Comparison of ENCODE assay signal across 17 cellular contexts in genomic region chr7:1945558-1945957, GRCh38.
"Had no signal": no experiment of that assay in that cellular context is flagged by ENCODE, and none has a peak within 500 bp of the region (broad histone marks: within the 10 kb centered on the region; RNA-seq: fewer than 3 reads in every experiment).

No MANE protein-coding gene starts in this region.

- H3K4me3 ChIP-seq: adrenal gland, esophagus muscularis mucosa, ovary had no signal

- H3K9me3 Mint-ChIP-seq: activated CD4-positive, alpha-beta T cell treated with anti-CD3 and anti-CD28 coated beads, Interleukin-2, amount 10 ng/mL, durations not matched to agents 24 days and 14 days; activated CD8-positive, alpha-beta T cell treated with anti-CD3 and anti-CD28 coated beads for 36 hours; activated T-helper 17 cell treated with anti-CD3 and anti-CD28 coated beads, Interleukin-2, amount 50 U/mL, for 72 hours; memory B cell; stimulated activated naive CD8-positive, alpha-beta T cell treated with anti-CD3 and anti-CD28 coated beads, Interleukin-15, Interleukin-2, amounts not matched to agents 100 ng/mL and 50 ng/mL, for 24 hours had no signal

- H3K27ac Mint-ChIP-seq: activated CD4-positive, alpha-beta T cell treated with anti-CD3 and anti-CD28 coated beads, Interleukin-2, amount 10 ng/mL, durations not matched to agents 24 days and 14 days; activated CD8-positive, alpha-beta T cell treated with anti-CD3 and anti-CD28 coated beads for 36 hours; activated T-helper 17 cell treated with anti-CD3 and anti-CD28 coated beads, Interleukin-2, amount 50 U/mL, for 72 hours; memory B cell; stimulated activated naive CD8-positive, alpha-beta T cell treated with anti-CD3 and anti-CD28 coated beads, Interleukin-15, Interleukin-2, amounts not matched to agents 100 ng/mL and 50 ng/mL, for 24 hours had no signal

- H3K27me3 Mint-ChIP-seq: activated CD4-positive, alpha-beta T cell treated with anti-CD3 and anti-CD28 coated beads, Interleukin-2, amount 10 ng/mL, durations not matched to agents 24 days and 14 days; activated CD8-positive, alpha-beta T cell treated with anti-CD3 and anti-CD28 coated beads for 36 hours; activated T-helper 17 cell treated with anti-CD3 and anti-CD28 coated beads, Interleukin-2, amount 50 U/mL, for 72 hours; memory B cell; stimulated activated naive CD8-positive, alpha-beta T cell treated with anti-CD3 and anti-CD28 coated beads, Interleukin-15, Interleukin-2, amounts not matched to agents 100 ng/mL and 50 ng/mL, for 24 hours had no signal

- ATAC-seq: activated CD8-positive, alpha-beta T cell treated with anti-CD3 and anti-CD28 coated beads for 36 hours; activated T-helper 17 cell treated with anti-CD3 and anti-CD28 coated beads, Interleukin-2, amount 50 U/mL, for 72 hours had no signal

- H3K4me3 Mint-ChIP-seq: activated CD4-positive, alpha-beta T cell treated with anti-CD3 and anti-CD28 coated beads, Interleukin-2, amount 10 ng/mL, durations not matched to agents 24 days and 14 days; activated CD8-positive, alpha-beta T cell treated with anti-CD3 and anti-CD28 coated beads for 36 hours; activated T-helper 17 cell treated with anti-CD3 and anti-CD28 coated beads, Interleukin-2, amount 50 U/mL, for 72 hours; memory B cell; stimulated activated naive CD8-positive, alpha-beta T cell treated with anti-CD3 and anti-CD28 coated beads, Interleukin-15, Interleukin-2, amounts not matched to agents 100 ng/mL and 50 ng/mL, for 24 hours had no signal

- DNase-seq: activated CD4-positive, alpha-beta T cell treated with anti-CD3 and anti-CD28 coated beads, Interleukin-2, amount 10 ng/mL, durations not matched to agents 24 days and 14 days; activated CD8-positive, alpha-beta T cell treated with anti-CD3 and anti-CD28 coated beads for 36 hours; activated naive CD4-positive, alpha-beta T cell; activated T-cell treated with anti-CD3 and anti-CD28 coated beads, Interleukin-2, amount 50 U/mL, for 1 hour; adrenal gland; dermis blood vessel endothelial cell; effector memory CD4-positive, alpha-beta T cell; SK-N-SH; stimulated activated CD4-positive, alpha-beta T cell treated with anti-CD3 and anti-CD28 coated beads, Interleukin-12 subunit alpha, Interleukin-12 subunit beta, amount 100 ng/mL, for 4 hours; stimulated activated CD4-positive, alpha-beta T cell treated with anti-CD3 and anti-CD28 coated beads, Interleukin-1b, Interleukin-23, amount 100 ng/mL, for 48 hours; T-helper 9 cell; trophoblast cell had no signal

- H3K36me3 ChIP-seq: adrenal gland, ovary had no signal

- H3K4me2 ChIP-seq: SK-N-SH had no signal

- H3K4me1 ChIP-seq: adrenal gland had no signal

- H3K9me3 ChIP-seq: adrenal gland, esophagus muscularis mucosa, ovary, SK-N-SH had no signal

- H3K27me3 ChIP-seq: adrenal gland, esophagus muscularis mucosa, ovary had no signal

- H3K9ac ChIP-seq: SK-N-SH had no signal

- H3K27ac ChIP-seq: adrenal gland, esophagus muscularis mucosa, ovary had no signal
